ENCODE assay signal across 38 cellular contexts in genomic region chr4:165428957-165429356, GRCh38. TPM values are rescaled to one million over a fixed set of nuclear protein-coding genes. Genes with fewer than 3 reads are reported as not detected.
"Had no signal": no experiment of that assay in that cellular context is flagged by ENCODE, and none has a peak within 500 bp of the region (broad histone marks: within the 10 kb centered on the region; RNA-seq: fewer than 3 reads in every experiment).

No MANE protein-coding gene starts in this region.

- H3K4me1 Mint-ChIP-seq: activated T-helper 17 cell treated with anti-CD3 and anti-CD28 coated beads, Interleukin-2, amount 50 U/mL, for 72 hours; brain; central memory CD8-positive, alpha-beta T cell had no signal

- H3K4me3 Mint-ChIP-seq: activated naive CD4-positive, alpha-beta T cell treated with anti-CD3 and anti-CD28 coated beads for 36 hours; activated naive CD8-positive, alpha-beta T cell; activated naive CD8-positive, alpha-beta T cell treated with anti-CD3 and anti-CD28 coated beads for 36 hours; activated naive CD8-positive, alpha-beta T cell treated with anti-CD3 and anti-CD28 coated beads, Interleukin-2, amount 10 ng/mL, durations not matched to agents 7 days and 5 days; activated naive CD8-positive, alpha-beta T cell treated with anti-CD3 and anti-CD28 coated beads, Interleukin-2, amount 50 U/mL, for 24 hours; activated T-cell treated with anti-CD3 and anti-CD28 coated beads, Interleukin-2, amount 50 U/mL, for 24 hours; activated T-cell treated with anti-CD3 and anti-CD28 coated beads, Interleukin-2, amount 50 U/mL, for 4 hours; activated T-cell treated with anti-CD3 and anti-CD28 coated beads, Interleukin-2, amount 50 U/mL, for 72 hours; activated T-helper 1 cell treated with anti-CD3 and anti-CD28 coated beads, Interleukin-12 subunit alpha, Interleukin-12 subunit beta, Interleukin-2, Interleukin-4 antibody, amounts not matched to agents 30 ng/mL and 10 ng/mL and 1 ng/mL, durations not matched to agents 14 hours and 24 hours and 36 hours; activated T-helper 17 cell treated with anti-CD3 and anti-CD28 coated beads, Interleukin-2, amount 50 U/mL, for 72 hours; brain; central memory CD8-positive, alpha-beta T cell had no signal

- H3K9me3 ChIP-seq: adrenal gland, ascending aorta, body of pancreas, breast epithelium had no signal

- ATAC-seq: activated naive CD4-positive, alpha-beta T cell treated with anti-CD3 and anti-CD28 coated beads, Interleukin-2, amount 50 U/mL, for 72 hours; activated naive CD8-positive, alpha-beta T cell treated with anti-CD3 and anti-CD28 coated beads, Interleukin-2, amount 50 U/mL, for 24 hours; activated T-cell treated with anti-CD3 and anti-CD28 coated beads, Interleukin-2, amount 50 U/mL, for 4 hours; activated T-cell treated with anti-CD3 and anti-CD28 coated beads, Interleukin-2, amount 50 U/mL, for 72 hours; activated T-helper 17 cell treated with anti-CD3 and anti-CD28 coated beads, Interleukin-2, amount 50 U/mL, for 72 hours; body of pancreas had no signal

- FAIRE-seq: astrocyte, bronchial epithelial cell had no signal

- H3K36me3 ChIP-seq: adrenal gland, ascending aorta, brain microvascular endothelial cell, breast epithelium, cardiac muscle cell had no signal

- DNase-seq: activated effector memory CD4-positive, alpha-beta T cell treated with anti-CD3 and anti-CD28 coated beads, Interleukin-2, amount 50 U/mL, for 16 hours; activated effector memory CD4-positive, alpha-beta T cell treated with Interleukin-2 at 50 U/mL for 16 hours; activated gamma-delta T cell; activated gamma-delta T cell treated with Interleukin-2 at 50 U/mL for 16 hours; activated naive CD4-positive, alpha-beta T cell; activated naive CD4-positive, alpha-beta T cell treated with anti-CD3 and anti-CD28 coated beads for 36 hours; activated naive CD4-positive, alpha-beta T cell treated with anti-CD3 and anti-CD28 coated beads, Interleukin-2, amount 50 U/mL, for 16 hours; activated naive CD4-positive, alpha-beta T cell treated with Interleukin-2 at 50 U/mL for 16 hours; activated naive CD8-positive, alpha-beta T cell treated with anti-CD3 and anti-CD28 coated beads for 36 hours; activated naive CD8-positive, alpha-beta T cell treated with anti-CD3 and anti-CD28 coated beads, Interleukin-2, amount 10 ng/mL, durations not matched to agents 7 days and 5 days; activated naive CD8-positive, alpha-beta T cell treated with anti-CD3 and anti-CD28 coated beads, Interleukin-2, amount 50 U/mL, for 24 hours; activated T-cell treated with anti-CD3 and anti-CD28 coated beads, Interleukin-2, amount 50 U/mL, for 1 hour; activated T-cell treated with anti-CD3 and anti-CD28 coated beads, Interleukin-2, amount 50 U/mL, for 24 hours; activated T-cell treated with anti-CD3 and anti-CD28 coated beads, Interleukin-2, amount 50 U/mL, for 4 hours; activated T-cell treated with anti-CD3 and anti-CD28 coated beads, Interleukin-2, amount 50 U/mL, for 48 hours; activated T-cell treated with anti-CD3 and anti-CD28 coated beads, Interleukin-2, amount 50 U/mL, for 72 hours; adrenal gland; amniotic stem cell; amygdala; anterior cingulate cortex; aorta; body of pancreas; brain microvascular endothelial cell; caudate nucleus; central memory CD4-positive, alpha-beta T cell; cerebellar nuclear complex had no signal

- H3K36me3 Mint-ChIP-seq: activated naive CD4-positive, alpha-beta T cell treated with anti-CD3 and anti-CD28 coated beads, Interleukin-2, amount 50 U/mL, for 72 hours; activated naive CD8-positive, alpha-beta T cell treated with anti-CD3 and anti-CD28 coated beads for 36 hours; activated naive CD8-positive, alpha-beta T cell treated with anti-CD3 and anti-CD28 coated beads, Interleukin-2, amount 10 ng/mL, durations not matched to agents 7 days and 5 days had no signal

- H3K9me3 Mint-ChIP-seq: activated naive CD4-positive, alpha-beta T cell treated with anti-CD3 and anti-CD28 coated beads for 36 hours; activated naive CD4-positive, alpha-beta T cell treated with anti-CD3 and anti-CD28 coated beads, Interleukin-2, amount 50 U/mL, for 72 hours; activated naive CD8-positive, alpha-beta T cell treated with anti-CD3 and anti-CD28 coated beads for 36 hours; activated naive CD8-positive, alpha-beta T cell treated with anti-CD3 and anti-CD28 coated beads, Interleukin-2, amount 10 ng/mL, durations not matched to agents 7 days and 5 days; activated naive CD8-positive, alpha-beta T cell treated with anti-CD3 and anti-CD28 coated beads, Interleukin-2, amount 50 U/mL, for 24 hours; activated T-cell treated with anti-CD3 and anti-CD28 coated beads, Interleukin-2, amount 50 U/mL, for 24 hours; activated T-cell treated with anti-CD3 and anti-CD28 coated beads, Interleukin-2, amount 50 U/mL, for 4 hours; activated T-cell treated with anti-CD3 and anti-CD28 coated beads, Interleukin-2, amount 50 U/mL, for 72 hours; activated T-helper 1 cell treated with anti-CD3 and anti-CD28 coated beads, Interleukin-12 subunit alpha, Interleukin-12 subunit beta, Interleukin-2, Interleukin-4 antibody, amounts not matched to agents 30 ng/mL and 10 ng/mL and 1 ng/mL, durations not matched to agents 14 hours and 24 hours and 36 hours; activated T-helper 17 cell treated with anti-CD3 and anti-CD28 coated beads, Interleukin-2, amount 50 U/mL, for 72 hours; activated T-helper 2 cell treated with anti-CD3 and anti-CD28 coated beads, Interferon-gamma antibody, Interleukin-2, Interleukin-4, amounts not matched to agents 10 μg/mL and 5 μg/mL and 100 μg/mL, durations not matched to agents 14 hours and 24 hours and 36 hours; central memory CD8-positive, alpha-beta T cell had no signal

- H3K27me3 ChIP-seq: adrenal gland, ascending aorta, body of pancreas, brain microvascular endothelial cell, breast epithelium, cardiac muscle cell had no signal

- H3K4me3 ChIP-seq: adrenal gland, ascending aorta, body of pancreas, breast epithelium, cardiac muscle cell had no signal

- H3K27ac ChIP-seq: adrenal gland, ascending aorta, body of pancreas, brain microvascular endothelial cell, breast epithelium, cardiac muscle cell had no signal

- H3K4me1 ChIP-seq: adrenal gland, ascending aorta, body of pancreas, breast epithelium had no signal

- H3K27ac Mint-ChIP-seq: activated naive CD4-positive, alpha-beta T cell treated with anti-CD3 and anti-CD28 coated beads for 36 hours; activated naive CD4-positive, alpha-beta T cell treated with anti-CD3 and anti-CD28 coated beads, Interleukin-2, amount 50 U/mL, for 72 hours; activated naive CD8-positive, alpha-beta T cell; activated naive CD8-positive, alpha-beta T cell treated with anti-CD3 and anti-CD28 coated beads for 36 hours; activated naive CD8-positive, alpha-beta T cell treated with anti-CD3 and anti-CD28 coated beads, Interleukin-2, amount 10 ng/mL, durations not matched to agents 7 days and 5 days; activated naive CD8-positive, alpha-beta T cell treated with anti-CD3 and anti-CD28 coated beads, Interleukin-2, amount 50 U/mL, for 24 hours; activated T-cell treated with anti-CD3 and anti-CD28 coated beads, Interleukin-2, amount 50 U/mL, for 24 hours; activated T-cell treated with anti-CD3 and anti-CD28 coated beads, Interleukin-2, amount 50 U/mL, for 72 hours; activated T-helper 1 cell treated with anti-CD3 and anti-CD28 coated beads, Interleukin-12 subunit alpha, Interleukin-12 subunit beta, Interleukin-2, Interleukin-4 antibody, amounts not matched to agents 30 ng/mL and 10 ng/mL and 1 ng/mL, durations not matched to agents 14 hours and 24 hours and 36 hours; activated T-helper 17 cell treated with anti-CD3 and anti-CD28 coated beads, Interleukin-2, amount 50 U/mL, for 72 hours; activated T-helper 2 cell treated with anti-CD3 and anti-CD28 coated beads, Interferon-gamma antibody, Interleukin-2, Interleukin-4, amounts not matched to agents 10 μg/mL and 5 μg/mL and 100 μg/mL, durations not matched to agents 14 hours and 24 hours and 36 hours; brain had no signal

RNA-seq across cellular contexts. Expression of gene CPE, which starts 50.1 kb away (rescaled TPM):
- total RNA-seq: activated naive CD4-positive, alpha-beta T cell treated with anti-CD3 and anti-CD28 coated beads, Interleukin-2, amount 50 U/mL, for 72 hours; activated naive CD8-positive, alpha-beta T cell treated with anti-CD3 and anti-CD28 coated beads for 36 hours; activated naive CD8-positive, alpha-beta T cell treated with anti-CD3 and anti-CD28 coated beads, Interleukin-2, amount 10 ng/mL, durations not matched to agents 7 days and 5 days; activated T-cell treated with anti-CD3 and anti-CD28 coated beads, Interleukin-2, amount 50 U/mL, for 72 hours; activated T-helper 1 cell treated with anti-CD3 and anti-CD28 coated beads, Interleukin-12 subunit alpha, Interleukin-12 subunit beta, Interleukin-2, Interleukin-4 antibody, amounts not matched to agents 30 ng/mL and 10 ng/mL and 1 ng/mL, durations not matched to agents 14 hours and 24 hours and 36 hours; activated T-helper 17 cell treated with anti-CD3 and anti-CD28 coated beads, Interleukin-2, amount 50 U/mL, for 72 hours had no signal
